Comparison of ENCODE assay signal across 1 cellular context in genomic region chr14:23610090-23610814, GRCh38.
TF ChIP-seq lines count a peak whose summit lies in the region.

No MANE protein-coding gene starts in this region.

TF ChIP-seq in HepG2, 621 proteins besides CTCF, POLR2A, EP300 and RAD21 (continued from another document and continues in another):
- peak; percentile 60; the same call in 1 of the 2 replicates for TF ChIP-seq ZNF281 (CRISPR knock-in tag; IDR thresholded peaks at IDR 0.05; ENCODE audit: borderline replicate concordance)
- TF ChIP-seq ZNF747 (CRISPR knock-in tag; IDR thresholded peaks at IDR 0.05; ENCODE audit: borderline replicate concordance): no peak
- TF ChIP-seq ZNF709 (CRISPR knock-in tag; IDR thresholded peaks at IDR 0.05): no peak
- TF ChIP-seq HINFP (CRISPR knock-in tag; IDR thresholded peaks at IDR 0.05; ENCODE audit: low read depth): peak; percentile 74
- no peak for TF ChIP-seq ZNF562 (CRISPR knock-in tag; IDR thresholded peaks at IDR 0.05; ENCODE audit: borderline replicate concordance)
- TF ChIP-seq ISX (CRISPR knock-in tag; conservative IDR thresholded peaks at IDR 0.05): 0 out of 2 replicates have a peak, but pooled peaks have one; percentile 8
- peak; percentile 85 for TF ChIP-seq SIX1 (CRISPR knock-in tag; IDR thresholded peaks at IDR 0.05; ENCODE audit: borderline replicate concordance)
- no peak for TF ChIP-seq ZKSCAN5 (CRISPR knock-in tag; IDR thresholded peaks at IDR 0.05)
- no peak for TF ChIP-seq MBD4 (IDR thresholded peaks at IDR 0.05; ENCODE audit: borderline replicate concordance, low read length)
- TF ChIP-seq ARNT (IDR thresholded peaks at IDR 0.05): no peak
- TF ChIP-seq POGZ (CRISPR knock-in tag; IDR thresholded peaks at IDR 0.05): peak; percentile 58
- TF ChIP-seq AHR (CRISPR knock-in tag; IDR thresholded peaks at IDR 0.05): no peak
- 0 out of 2 replicates have a peak, but pooled peaks have one; percentile 34 for TF ChIP-seq ZNF790 (CRISPR knock-in tag; IDR thresholded peaks at IDR 0.05; ENCODE audit: borderline replicate concordance)
- no peak for TF ChIP-seq NFIB (CRISPR knock-in tag; IDR thresholded peaks at IDR 0.05; ENCODE audit: borderline replicate concordance)
- TF ChIP-seq ZC3H13 (CRISPR knock-in tag; IDR thresholded peaks at IDR 0.05): no peak
- peak; percentile 93 for TF ChIP-seq GATAD2A (CRISPR knock-in tag; IDR thresholded peaks at IDR 0.05)
- TF ChIP-seq AFF4 (CRISPR knock-in tag; IDR thresholded peaks at IDR 0.05): peak; percentile 22; the same call in 1 of the 2 replicates
- no peak for TF ChIP-seq CENPX (CRISPR knock-in tag; IDR thresholded peaks at IDR 0.05)
- TF ChIP-seq ZNF713 (CRISPR knock-in tag; IDR thresholded peaks at IDR 0.05): no peak
- no peak for TF ChIP-seq PLSCR1 (CRISPR knock-in tag; IDR thresholded peaks at IDR 0.05; ENCODE audit: borderline replicate concordance)
- peak; percentile 89; the same call in 1 of the 2 replicates for TF ChIP-seq HDAC2 (CRISPR knock-in tag; IDR thresholded peaks at IDR 0.05)
- TF ChIP-seq ZNF784 (CRISPR knock-in tag; IDR thresholded peaks at IDR 0.05; ENCODE audit: borderline replicate concordance): peak; percentile 68; the same call in 1 of the 2 replicates
- no peak for TF ChIP-seq AKNA (CRISPR knock-in tag; IDR thresholded peaks at IDR 0.05; ENCODE audit: borderline replicate concordance)
- no peak for TF ChIP-seq ZNF660 (CRISPR knock-in tag; IDR thresholded peaks at IDR 0.05; ENCODE audit: borderline replicate concordance, low read depth)
- no peak for TF ChIP-seq EHMT2 (IDR thresholded peaks at IDR 0.05; ENCODE audit: borderline replicate concordance, low read depth, low read length)
- 0 out of 2 replicates have a peak, but pooled peaks have one; percentile 2 for TF ChIP-seq MXD4 (CRISPR knock-in tag; IDR thresholded peaks at IDR 0.05)
- peak; percentile 91; the same call in 1 of the 2 replicates for TF ChIP-seq ZNF543 (CRISPR knock-in tag; IDR thresholded peaks at IDR 0.05)
- no peak for TF ChIP-seq THAP9 (CRISPR knock-in tag; IDR thresholded peaks at IDR 0.05; ENCODE audit: borderline replicate concordance)
- no peak for TF ChIP-seq ZNF512 (CRISPR knock-in tag; IDR thresholded peaks at IDR 0.05)
- peak; percentile 76 for TF ChIP-seq MIXL1 (CRISPR knock-in tag; IDR thresholded peaks at IDR 0.05)
- TF ChIP-seq ZNF441 (CRISPR knock-in tag; IDR thresholded peaks at IDR 0.05; ENCODE audit: borderline replicate concordance): no peak
- TF ChIP-seq THAP8 (CRISPR knock-in tag; IDR thresholded peaks at IDR 0.05; ENCODE audit: borderline replicate concordance): no peak
- peak; percentile 36; the same call in 1 of the 2 replicates for TF ChIP-seq KAT8 (CRISPR knock-in tag; IDR thresholded peaks at IDR 0.05)
- peak; percentile 79 for TF ChIP-seq ZBTB43 (CRISPR knock-in tag; conservative IDR thresholded peaks at IDR 0.05)
- TF ChIP-seq ZNF746 (CRISPR knock-in tag; IDR thresholded peaks at IDR 0.05): peak; percentile 70; the same call in 1 of the 2 replicates
- peak; percentile 40; the same call in 1 of the 2 replicates for TF ChIP-seq MED13 (CRISPR knock-in tag; IDR thresholded peaks at IDR 0.05)
